In genomic region chr14:21039585-21040369, GRCh38 we compare ENCODE assay signal across 7 cellular contexts. TPM values are rescaled to one million over a fixed set of nuclear protein-coding genes. Genes with fewer than 3 reads are reported as not detected.
DNase-seq lines count a peak whose midpoint lies in the region; ATAC-seq, FAIRE-seq and TF ChIP-seq lines count a peak whose summit lies in the region.

No MANE protein-coding gene starts in this region.

- H3K4me1 ChIP-seq in endodermal cell (ENCODE audit: control insufficient read depth, insufficient read depth, low read length), result peaks cover 4% of the 10 kb centered on the region
- H3K4me1 ChIP-seq in upper lobe of right lung, result peaks cover 30% of the 10 kb centered on the region

- no peak overlapping the region for H3K27ac Mint-ChIP-seq in endodermal cell

- H3K9ac ChIP-seq in endodermal cell (ENCODE audit: extremely low read depth, low read length, poor library complexity, severe bottlenecking), result no peak overlapping the region

- H3K9me3 Mint-ChIP-seq in endodermal cell, result no peaks in the 10 kb centered on the region

- H3K36me3 ChIP-seq in endodermal cell (ENCODE audit: control insufficient read depth, insufficient read depth, low read length), result no peaks in the 10 kb centered on the region
- H3K36me3 ChIP-seq in upper lobe of right lung, result no peaks in the 10 kb centered on the region

- peak; percentile 60 for FAIRE-seq in G401.6 (lab: Jason Lieb, UNC)

- no peak overlapping the region for H3K27ac ChIP-seq in endodermal cell (ENCODE audit: low read depth, low read length)
- H3K27ac ChIP-seq in upper lobe of right lung, result peak overlapping the region; percentile 64

- DNase-seq in KBM-7 (peak; percentile 73), SK-N-DZ (ENCODE audit: low spot score) (peak; percentile 63), endodermal cell (peak; percentile 79), medulla oblongata (ENCODE audit: extremely low spot score) (peak; percentile 93), upper lobe of right lung (no peak)
- no peak for DNase-seq in effector CD4-positive, alpha-beta T cell

- peaks cover 27% of the 10 kb centered on the region for H3K4me1 Mint-ChIP-seq in endodermal cell

- in situ Hi-C loops in KBM-7 (cut with MboI; ENCODE audit: low pct_unique_long_range_greater_than_20kb, low sequenced_read_pairs), result no loop called here

- no peaks in the 10 kb centered on the region for H3K36me3 Mint-ChIP-seq in endodermal cell (ENCODE audit: low read depth)

- WGBS in endodermal cell (ENCODE audit: insufficient coverage in 1 of 2, insufficient read length in 1 of 2), 2 experiments, result 64 to 81% methylated on average over 6 to 8 of the region's 8 CpGs

- H3K27me3 Mint-ChIP-seq in endodermal cell (ENCODE audit: insufficient read depth), result peaks cover 30% of the 10 kb centered on the region

- H3K4me3 Mint-ChIP-seq in endodermal cell, result no peak overlapping the region

- no peak overlapping the region for H3K4me3 ChIP-seq in endodermal cell (ENCODE audit: low read length)
- H3K4me3 ChIP-seq in upper lobe of right lung, result no peak overlapping the region

- peak; percentile 58 for ATAC-seq in upper lobe of right lung

- intact Hi-C loops in upper lobe of right lung (cut with DNase I), result no loop called here

- peaks cover 8% of the 10 kb centered on the region for H3K27me3 ChIP-seq in endodermal cell (ENCODE audit: control insufficient read depth, insufficient read depth, low read length, poor library complexity, severe bottlenecking)
- H3K27me3 ChIP-seq in upper lobe of right lung, result no peaks in the 10 kb centered on the region

- H3K9me3 ChIP-seq in endodermal cell (ENCODE audit: control insufficient read depth, low read length) (no peaks in the 10 kb centered on the region), upper lobe of right lung (no peaks in the 10 kb centered on the region)

- TF ChIP-seq CTCF in endodermal cell (conservative IDR thresholded peaks at IDR 0.05) (peak; percentile 84), upper lobe of right lung (IDR thresholded peaks at IDR 0.05) (peak; percentile 69)

RNA-seq across cellular contexts. Expression of gene RNASE7, which starts 2.4 kb away (rescaled TPM):
- polyA plus RNA-seq in SK-N-DZ (2014; cell fraction: cytosol; rRNA removed), result not detected in 2 replicates
- polyA plus RNA-seq in SK-N-DZ (2014; cell fraction: nucleus; rRNA removed), result not detected in 2 replicates
- not detected for total RNA-seq in endodermal cell
- polyA plus RNA-seq in endodermal cell (2013, experiment 1 of 2), result not detected
- polyA plus RNA-seq in endodermal cell (2013, experiment 2 of 2), result not detected
- not detected for total RNA-seq in upper lobe of right lung

RNA-seq across cellular contexts. Expression of gene RNASE13, which starts 5.2 kb away (rescaled TPM):
- not detected in 2 replicates for polyA plus RNA-seq in SK-N-DZ (2014; cell fraction: cytosol; rRNA removed)
- not detected in 2 replicates for polyA plus RNA-seq in SK-N-DZ (2014; cell fraction: nucleus; rRNA removed)
- total RNA-seq in endodermal cell (not detected), upper lobe of right lung (not detected)
- polyA plus RNA-seq in endodermal cell (2013, experiment 1 of 2), result not detected
- polyA plus RNA-seq in endodermal cell (2013, experiment 2 of 2), result not detected

RNA-seq across cellular contexts. Expression of gene TPPP2, which starts 9.8 kb away (rescaled TPM):
- not detected in 2 replicates for polyA plus RNA-seq in SK-N-DZ (2014; cell fraction: cytosol; rRNA removed)
- not detected in 2 replicates for polyA plus RNA-seq in SK-N-DZ (2014; cell fraction: nucleus; rRNA removed)
- total RNA-seq in endodermal cell, result 1 to 10 TPM in 1 of 2 donors, under 1 TPM in 1; 0.73 to 1.7 TPM
- polyA plus RNA-seq in endodermal cell (2013, experiment 1 of 2), result not detected
- not detected for polyA plus RNA-seq in endodermal cell (2013, experiment 2 of 2)
- total RNA-seq in upper lobe of right lung, result not detected

RNA-seq across cellular contexts. Expression of gene NDRG2, which starts 14.9 kb away (rescaled TPM):
- polyA plus RNA-seq in SK-N-DZ (2014; cell fraction: cytosol; rRNA removed), result 6.1 and 9.8 TPM in 2 replicates
- 25.5 and 33.3 TPM in 2 replicates for polyA plus RNA-seq in SK-N-DZ (2014; cell fraction: nucleus; rRNA removed)
- 10 to 100 TPM; 46.3 to 52.8 TPM for total RNA-seq in endodermal cell
- polyA plus RNA-seq in endodermal cell (2013, experiment 1 of 2), result 29.0 TPM
- 32.2 TPM for polyA plus RNA-seq in endodermal cell (2013, experiment 2 of 2)
- 127 TPM for total RNA-seq in upper lobe of right lung

RNA-seq across cellular contexts. Expression of gene RNASE8, which starts 17.8 kb away (rescaled TPM):
- polyA plus RNA-seq in SK-N-DZ (2014; cell fraction: cytosol; rRNA removed), result not detected in 2 replicates
- polyA plus RNA-seq in SK-N-DZ (2014; cell fraction: nucleus; rRNA removed), result not detected in 2 replicates
- total RNA-seq in endodermal cell, result not detected
- polyA plus RNA-seq in endodermal cell (2013, experiment 1 of 2), result not detected
- not detected for polyA plus RNA-seq in endodermal cell (2013, experiment 2 of 2)
- not detected for total RNA-seq in upper lobe of right lung

Comparison
In these comparisons a context has a peak if more than half of its experiments do, and no peak if none do; other contexts are left out.
1. DNase-seq: peak in KBM-7 (single experiment), SK-N-DZ (single experiment), endodermal cell (single experiment) and medulla oblongata (single experiment); none in upper lobe of right lung (single experiment) and effector CD4-positive, alpha-beta T cell (single experiment).